Comparison of ENCODE assay signal across 8 cellular contexts in the genomic region with DNA sequence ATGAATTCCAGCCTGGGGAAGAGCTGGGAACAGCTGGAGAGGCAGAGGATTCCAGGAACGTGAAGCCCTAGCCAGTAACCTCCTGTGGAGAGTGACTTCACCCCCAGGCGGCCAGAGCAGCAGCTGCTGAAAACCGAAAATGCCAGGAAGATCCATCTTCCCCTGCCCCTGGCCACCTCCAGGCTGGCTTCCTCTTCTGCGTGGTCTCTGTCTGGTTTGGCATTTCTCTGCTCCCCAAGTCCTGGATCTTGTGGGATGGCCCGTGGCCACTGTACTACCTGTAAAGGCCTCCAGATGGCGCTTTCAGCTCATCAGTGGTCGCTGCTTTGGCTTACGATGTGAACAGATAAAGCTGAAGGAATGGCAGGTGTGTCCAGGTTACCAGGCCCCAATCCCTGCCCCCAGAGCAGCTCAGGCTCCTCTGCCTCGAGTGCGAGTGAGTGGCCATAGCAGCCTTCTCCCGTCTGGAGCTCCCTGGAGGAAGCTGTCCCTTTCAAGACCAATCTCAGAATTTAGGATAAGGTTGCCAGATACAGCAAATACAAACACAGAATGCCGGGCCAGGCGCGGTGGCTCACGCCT. TPM values are rescaled to one million over a fixed set of nuclear protein-coding genes. Genes with fewer than 3 reads are reported as not detected.
DNase-seq lines count a peak whose midpoint lies in the region; TF ChIP-seq lines count a peak whose summit lies in the region.

No MANE protein-coding gene starts in this region.

- intact Hi-C loops in head of caudate nucleus (cut with DNase I) = loop anchor here (2.0 to 5.0 kb wide), 2 partner anchors 55 to 126 kb away; a partner anchor contains a TSS

- no peaks in the 10 kb centered on the region for H3K4me1 Mint-ChIP-seq in activated naive CD4-positive, alpha-beta T cell treated with anti-CD3 and anti-CD28 coated beads, Interleukin-2, amount 10 ng/mL, durations not matched to agents 7 days and 5 days

- peak; percentile 87 for DNase-seq in GM10248 (ENCODE audit: extremely low spot score)
- DNase-seq in NCI-H1092 (lab: John Stamatoyannopoulos, UW) = peak; percentile 34
- DNase-seq in SK-N-DZ (ENCODE audit: low spot score) = peak; percentile 85
- DNase-seq in activated naive CD4-positive, alpha-beta T cell treated with anti-CD3 and anti-CD28 coated beads, Interleukin-2, amount 10 ng/mL, durations not matched to agents 7 days and 5 days = peak; percentile 82
- peak; percentile 51 to 94 (median 86) for DNase-seq in head of caudate nucleus
- peak; percentile 87 for DNase-seq in pons (ENCODE audit: low spot score)
- peak; percentile 82 for DNase-seq in ureter (ENCODE audit: low spot score)
- no peak for DNase-seq in amniotic stem cell (lab: John Stamatoyannopoulos, UW)

- no peaks in the 10 kb centered on the region for H3K9me3 Mint-ChIP-seq in activated naive CD4-positive, alpha-beta T cell treated with anti-CD3 and anti-CD28 coated beads, Interleukin-2, amount 10 ng/mL, durations not matched to agents 7 days and 5 days

- POLR2A ChIA-PET in GM10248 (lab: Yijun Ruan, JAX) = no interaction called here

- no peaks in the 10 kb centered on the region for H3K36me3 Mint-ChIP-seq in activated naive CD4-positive, alpha-beta T cell treated with anti-CD3 and anti-CD28 coated beads, Interleukin-2, amount 10 ng/mL, durations not matched to agents 7 days and 5 days

- TF ChIP-seq CTCF in GM10248 (IDR thresholded peaks at IDR 0.05; ENCODE audit: control extremely low read depth, extremely low read depth, low read depth, missing control alignments) = peak; percentile 93

- no peak overlapping the region for H3K4me3 Mint-ChIP-seq in activated naive CD4-positive, alpha-beta T cell treated with anti-CD3 and anti-CD28 coated beads, Interleukin-2, amount 10 ng/mL, durations not matched to agents 7 days and 5 days

- CTCF ChIA-PET in GM10248 (lab: Yijun Ruan, JAX) = interaction anchor here (0.6 to 15.6 kb wide), 66 partner anchors 8 to 722 kb away, joined by 3 to 244 read pairs (median 5); a partner anchor contains a TSS
- CTCF ChIA-PET in activated naive CD4-positive, alpha-beta T cell treated with anti-CD3 and anti-CD28 coated beads, Interleukin-2, amount 10 ng/mL, durations not matched to agents 7 days and 5 days (lab: Charles Lee) = interaction anchor here (0.6 to 11.9 kb wide), 33 partner anchors 8 to 341 kb away, joined by 3 to 176 read pairs (median 5); a partner anchor contains a TSS

- no peak overlapping the region for H3K27ac Mint-ChIP-seq in activated naive CD4-positive, alpha-beta T cell treated with anti-CD3 and anti-CD28 coated beads, Interleukin-2, amount 10 ng/mL, durations not matched to agents 7 days and 5 days

- H3K27me3 Mint-ChIP-seq in activated naive CD4-positive, alpha-beta T cell treated with anti-CD3 and anti-CD28 coated beads, Interleukin-2, amount 10 ng/mL, durations not matched to agents 7 days and 5 days = peaks cover 57% of the 10 kb centered on the region

RNA-seq across cellular contexts. Expression of a gene that starts 8.7 kb away (rescaled TPM):
- 5.9 and 6.9 TPM in 2 replicates for polyA plus RNA-seq in SK-N-DZ (2014; cell fraction: cytosol; rRNA removed)
- 30.4 and 32.8 TPM in 2 replicates for polyA plus RNA-seq in SK-N-DZ (2014; cell fraction: nucleus; rRNA removed)
- total RNA-seq in ureter = 29.4 TPM
